8 cellular contexts compared by ENCODE assay signal in the genomic region with DNA sequence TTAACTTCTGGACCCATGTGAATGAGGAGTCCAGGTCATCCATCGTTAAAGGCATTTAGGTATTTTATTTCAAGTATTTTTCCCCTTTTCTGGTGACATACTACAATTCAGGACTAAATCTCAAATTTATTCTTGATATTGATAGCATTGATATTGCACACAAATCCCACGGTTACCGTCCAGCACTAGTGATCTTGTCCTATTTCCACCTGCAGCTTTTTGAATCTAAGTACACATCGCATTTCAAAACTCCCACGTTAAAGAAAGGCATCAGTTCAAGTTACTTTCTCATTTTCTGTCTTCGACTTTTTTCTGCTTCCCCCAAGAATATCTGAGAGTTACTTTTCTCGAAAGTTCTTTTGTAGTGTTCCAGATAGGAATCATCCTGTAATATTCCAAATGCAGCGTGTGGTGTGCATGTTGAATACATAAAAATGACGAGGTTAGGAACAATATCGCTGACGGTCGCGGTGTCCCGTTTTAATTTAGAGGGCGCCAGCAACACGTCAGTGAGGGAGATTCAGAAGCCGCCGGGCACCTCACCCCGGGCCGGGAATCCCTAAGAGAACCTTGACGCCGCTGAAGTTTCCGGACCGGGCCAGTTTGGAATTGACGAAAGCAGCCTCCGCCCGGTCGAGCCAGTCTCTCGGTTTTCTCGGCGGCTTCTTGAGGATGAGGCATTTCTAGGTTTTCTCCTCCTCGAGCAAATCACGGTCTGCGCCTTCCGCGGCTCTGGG. TPM values are rescaled to one million over a fixed set of nuclear protein-coding genes. Genes with fewer than 3 reads are reported as not detected.
A peak's percentile ranks its signal among the peaks of the same experiment; 100 is the strongest.
DNase-seq lines count a peak whose midpoint lies in the region; ATAC-seq and TF ChIP-seq lines count a peak whose summit lies in the region.

No MANE protein-coding gene starts in this region.

- no peak overlapping the region for H3K27ac Mint-ChIP-seq in activated CD8-positive, alpha-beta memory T cell treated with anti-CD3 and anti-CD28 coated beads, Interleukin-2, amount 10 ng/mL, durations not matched to agents 7 days and 5 days
- H3K27ac Mint-ChIP-seq in activated naive CD4-positive, alpha-beta T cell treated with anti-CD3 and anti-CD28 coated beads, Interleukin-2, amount 50 U/mL, for 24 hours, result no peak overlapping the region
- H3K27ac Mint-ChIP-seq in type B pancreatic cell, result no peak overlapping the region

- DNase-seq in activated CD8-positive, alpha-beta memory T cell treated with anti-CD3 and anti-CD28 coated beads for 24 hours, result peak; percentile 58
- DNase-seq in activated CD8-positive, alpha-beta memory T cell treated with anti-CD3 and anti-CD28 coated beads, Interleukin-2, amount 10 ng/mL, durations not matched to agents 7 days and 5 days, result no peak
- DNase-seq in left colon (no peak), type B pancreatic cell (ENCODE audit: extremely low spot score, unreplicated experiment) (no peak), middle frontal gyrus (ENCODE audit: extremely low spot score, low spot score) (no peak), GF-D8 (lab: John Stamatoyannopoulos, UW) (no peak)
- DNase-seq in activated effector memory CD4-positive, alpha-beta T cell treated with Interleukin-2 at 50 U/mL for 16 hours, result no peak

- H3K4me1 Mint-ChIP-seq in activated CD8-positive, alpha-beta memory T cell treated with anti-CD3 and anti-CD28 coated beads, Interleukin-2, amount 10 ng/mL, durations not matched to agents 7 days and 5 days, result peaks cover 16% of the 10 kb centered on the region
- peaks cover 11% of the 10 kb centered on the region for H3K4me1 Mint-ChIP-seq in activated naive CD4-positive, alpha-beta T cell treated with anti-CD3 and anti-CD28 coated beads, Interleukin-2, amount 50 U/mL, for 24 hours
- H3K4me1 Mint-ChIP-seq in type B pancreatic cell (ENCODE audit: unreplicated experiment), result peaks cover 16% of the 10 kb centered on the region

- CTCF ChIA-PET in activated CD8-positive, alpha-beta memory T cell treated with anti-CD3 and anti-CD28 coated beads, Interleukin-2, amount 10 ng/mL, durations not matched to agents 7 days and 5 days (lab: Charles Lee), result interaction anchor here (1.0 kb wide), 1 partner anchor 489 kb away, joined by 5 read pairs; no protein-coding TSS in a partner anchor

- peaks cover 60% of the 10 kb centered on the region for H3K27me3 Mint-ChIP-seq in activated CD8-positive, alpha-beta memory T cell treated with anti-CD3 and anti-CD28 coated beads, Interleukin-2, amount 10 ng/mL, durations not matched to agents 7 days and 5 days
- H3K27me3 Mint-ChIP-seq in activated naive CD4-positive, alpha-beta T cell treated with anti-CD3 and anti-CD28 coated beads, Interleukin-2, amount 50 U/mL, for 24 hours, result peaks cover 45% of the 10 kb centered on the region
- H3K27me3 Mint-ChIP-seq in type B pancreatic cell, result peaks cover 57% of the 10 kb centered on the region

- no peaks in the 10 kb centered on the region for H3K36me3 Mint-ChIP-seq in activated CD8-positive, alpha-beta memory T cell treated with anti-CD3 and anti-CD28 coated beads, Interleukin-2, amount 10 ng/mL, durations not matched to agents 7 days and 5 days
- peaks cover 1% of the 10 kb centered on the region for H3K36me3 Mint-ChIP-seq in activated naive CD4-positive, alpha-beta T cell treated with anti-CD3 and anti-CD28 coated beads, Interleukin-2, amount 50 U/mL, for 24 hours
- peaks cover 3% of the 10 kb centered on the region for H3K36me3 Mint-ChIP-seq in type B pancreatic cell

- intact Hi-C loops in left colon (cut with DNase I, micrococcal nuclease), result no loop called here

- H3K4me3 Mint-ChIP-seq in activated CD8-positive, alpha-beta memory T cell treated with anti-CD3 and anti-CD28 coated beads, Interleukin-2, amount 10 ng/mL, durations not matched to agents 7 days and 5 days, result no peak overlapping the region
- peak overlapping the region; percentile 61 for H3K4me3 Mint-ChIP-seq in activated naive CD4-positive, alpha-beta T cell treated with anti-CD3 and anti-CD28 coated beads, Interleukin-2, amount 50 U/mL, for 24 hours
- peak overlapping the region; percentile 66 for H3K4me3 Mint-ChIP-seq in type B pancreatic cell

- ATAC-seq in activated CD8-positive, alpha-beta memory T cell treated with anti-CD3 and anti-CD28 coated beads, Interleukin-2, amount 10 ng/mL, durations not matched to agents 7 days and 5 days, result no peak
- peak; percentile 22 for ATAC-seq in left colon

- no peaks in the 10 kb centered on the region for H3K9me3 Mint-ChIP-seq in activated CD8-positive, alpha-beta memory T cell treated with anti-CD3 and anti-CD28 coated beads, Interleukin-2, amount 10 ng/mL, durations not matched to agents 7 days and 5 days (ENCODE audit: low read depth)
- H3K9me3 Mint-ChIP-seq in activated naive CD4-positive, alpha-beta T cell treated with anti-CD3 and anti-CD28 coated beads, Interleukin-2, amount 50 U/mL, for 24 hours, result peaks cover 6% of the 10 kb centered on the region
- peaks cover 7% of the 10 kb centered on the region for H3K9me3 Mint-ChIP-seq in type B pancreatic cell

- TF ChIP-seq CTCF in type B pancreatic cell (conservative IDR thresholded peaks at IDR 0.05), result no peak

RNA-seq across cellular contexts. Expression of a gene that starts 0.6 kb away (rescaled TPM):
- total RNA-seq in activated CD8-positive, alpha-beta memory T cell treated with anti-CD3 and anti-CD28 coated beads, Interleukin-2, amount 10 ng/mL, durations not matched to agents 7 days and 5 days, result 1 to 10 TPM; 1.5 to 3.1 TPM
- total RNA-seq in left colon (under 1 TPM; 0.43 to 0.78 TPM), type B pancreatic cell (ENCODE audit: low replicate concordance) (1.5 and 1.6 TPM in 2 replicates)
